Comparison of ENCODE assay signal across 34 cellular contexts in genomic region chr7:152869677-152870051, GRCh38.
"Had no signal": no experiment of that assay in that cellular context is flagged by ENCODE, and none has a peak within 500 bp of the region (broad histone marks: within the 10 kb centered on the region; RNA-seq: fewer than 3 reads in every experiment).

No MANE protein-coding gene starts in this region.

- H3K9me3 ChIP-seq: Peyer's patch had no signal

- H3K4me1 ChIP-seq: Peyer's patch had no signal

- FAIRE-seq: K562 had no signal

- H3K27me3 ChIP-seq: brain microvascular endothelial cell, Peyer's patch had no signal

- ATAC-seq: K562, PC-3, SK-N-SH treated with all-trans-retinoic acid at 6 μM for 48 hours had no signal

- H3K27ac Mint-ChIP-seq: activated B cell treated with CpG ODN at 0.5 μM for 24 hours; activated CD4-positive, alpha-beta memory T cell treated with anti-CD3 and anti-CD28 coated beads for 36 hours; activated naive CD8-positive, alpha-beta T cell treated with anti-CD3 and anti-CD28 coated beads for 36 hours; activated T-helper 1 cell treated with anti-CD3 and anti-CD28 coated beads, Interleukin-12 subunit alpha, Interleukin-12 subunit beta, Interleukin-2, Interleukin-4 antibody, amounts not matched to agents 30 ng/mL and 10 ng/mL and 1 ng/mL, durations not matched to agents 14 hours and 24 hours and 36 hours had no signal

- DNase-seq: activated B cell treated with CpG ODN at 0.5 μM for 24 hours; activated CD4-positive, alpha-beta memory T cell treated with anti-CD3 and anti-CD28 coated beads for 36 hours; activated CD4-positive, alpha-beta T cell treated with anti-CD3 and anti-CD28 coated beads for 4 hours; activated CD4-positive, alpha-beta T cell treated with anti-CD3 and anti-CD28 coated beads, Interleukin-2, amount 50 U/mL, for 1 hour; activated CD4-positive, CD25-positive, alpha-beta regulatory T cell treated with anti-CD3 and anti-CD28 coated beads, Interleukin-2, amount 50 U/mL, for 72 hours; activated naive CD4-positive, alpha-beta T cell; activated naive CD4-positive, alpha-beta T cell treated with anti-CD3 and anti-CD28 coated beads, Interleukin-2, amount 50 U/mL, for 16 hours; activated naive CD8-positive, alpha-beta T cell treated with anti-CD3 and anti-CD28 coated beads for 36 hours; activated T-cell treated with anti-CD3 and anti-CD28 coated beads for 4 hours; amniotic stem cell; brain microvascular endothelial cell; NCI-H1092 treated with DMSO at 0.1 percent for 48 hours; NCI-H1417; NCI-H146; NCI-H187; NCI-H2029 treated with DMSO at 0.1 percent for 48 hours; NCI-H2107; NCI-H2171; NCI-H510A; NCI-H526; NCI-H748 treated with DMSO at 0.1 percent for 48 hours; NK-92 treated with Interleukin-12 subunit alpha and Interleukin-12 subunit beta, amount 100 ng/mL, for 24 hours; PC-3; Peyer's patch; RPMI8226; SIG-M5; T-helper 1 cell; T-helper 2 cell; T-helper 9 cell had no signal

- H3K27ac ChIP-seq: brain microvascular endothelial cell, Peyer's patch, VCaP had no signal

- H3K4me3 ChIP-seq: K562, Peyer's patch had no signal

- H3K27me3 Mint-ChIP-seq: activated B cell treated with CpG ODN at 0.5 μM for 24 hours; activated CD4-positive, alpha-beta memory T cell treated with anti-CD3 and anti-CD28 coated beads for 36 hours; activated naive CD8-positive, alpha-beta T cell treated with anti-CD3 and anti-CD28 coated beads for 36 hours; central memory CD8-positive, alpha-beta T cell had no signal

- H3K9me3 Mint-ChIP-seq: activated B cell treated with CpG ODN at 0.5 μM for 24 hours; activated naive CD8-positive, alpha-beta T cell treated with anti-CD3 and anti-CD28 coated beads for 36 hours; activated T-helper 1 cell treated with anti-CD3 and anti-CD28 coated beads, Interleukin-12 subunit alpha, Interleukin-12 subunit beta, Interleukin-2, Interleukin-4 antibody, amounts not matched to agents 30 ng/mL and 10 ng/mL and 1 ng/mL, durations not matched to agents 14 hours and 24 hours and 36 hours; central memory CD8-positive, alpha-beta T cell had no signal

- H3K4me1 Mint-ChIP-seq: activated B cell treated with CpG ODN at 0.5 μM for 24 hours; activated naive CD8-positive, alpha-beta T cell treated with anti-CD3 and anti-CD28 coated beads for 36 hours; central memory CD8-positive, alpha-beta T cell had no signal

- H3K4me3 Mint-ChIP-seq: activated B cell treated with CpG ODN at 0.5 μM for 24 hours; activated CD4-positive, alpha-beta memory T cell treated with anti-CD3 and anti-CD28 coated beads for 36 hours; activated naive CD8-positive, alpha-beta T cell treated with anti-CD3 and anti-CD28 coated beads for 36 hours; activated T-helper 1 cell treated with anti-CD3 and anti-CD28 coated beads, Interleukin-12 subunit alpha, Interleukin-12 subunit beta, Interleukin-2, Interleukin-4 antibody, amounts not matched to agents 30 ng/mL and 10 ng/mL and 1 ng/mL, durations not matched to agents 14 hours and 24 hours and 36 hours; central memory CD8-positive, alpha-beta T cell had no signal

- H3K36me3 ChIP-seq: brain microvascular endothelial cell, Peyer's patch had no signal
